Comparison of ENCODE assay signal across 34 cellular contexts in the genomic region with DNA sequence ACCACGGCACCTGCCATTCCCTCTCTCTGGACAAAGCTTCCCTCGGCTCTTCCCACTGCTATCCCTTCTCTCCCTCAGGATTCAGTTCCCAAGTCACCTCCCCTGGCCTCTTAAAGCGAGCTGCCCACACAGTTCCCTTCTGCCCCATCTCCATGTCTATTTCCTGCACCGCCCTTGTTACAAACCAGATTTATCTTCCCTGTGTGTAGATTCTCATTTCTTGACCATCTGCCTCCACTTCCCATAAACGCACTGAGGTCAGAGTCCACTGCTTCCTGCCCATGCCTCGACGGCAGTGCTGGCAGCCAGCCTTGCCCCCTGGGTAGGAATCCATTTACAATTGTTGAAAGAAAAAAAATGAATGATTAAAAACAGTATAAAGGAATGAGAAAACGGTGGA. TPM values are rescaled to one million over a fixed set of nuclear protein-coding genes. Genes with fewer than 3 reads are reported as not detected.
"Had no signal": no experiment of that assay in that cellular context is flagged by ENCODE, and none has a peak within 500 bp of the region (broad histone marks: within the 10 kb centered on the region; RNA-seq: fewer than 3 reads in every experiment).

No MANE protein-coding gene starts in this region.

- H3K36me3 Mint-ChIP-seq: activated CD4-positive, alpha-beta memory T cell treated with anti-CD3 and anti-CD28 coated beads for 36 hours; natural killer cell treated with Interleukin-12 subunit alpha and Interleukin-12 subunit beta and Interleukin-15 and Interleukin-18, amount 100 ng/mL, for 72 hours; stimulated activated naive B cell treated with anti-CD40 and anti-IgM and Interleukin-4, amounts not matched to agents 10 μg/mL and 1 μg/mL and 100 μg/mL, for 72 hours had no signal

- H3K27ac Mint-ChIP-seq: activated CD4-positive, alpha-beta memory T cell treated with anti-CD3 and anti-CD28 coated beads for 36 hours; activated T-cell treated with anti-CD3 and anti-CD28 coated beads, Interleukin-2, amount 50 U/mL, for 24 hours; stimulated activated naive B cell treated with anti-CD40 and anti-IgM and Interleukin-4, amounts not matched to agents 10 μg/mL and 1 μg/mL and 100 μg/mL, for 72 hours; T-helper 1 cell treated with Interleukin-12 subunit alpha and Interleukin-12 subunit beta and Interleukin-4 antibody, amounts not matched to agents 30 μg/mL and 1 μg/mL, for 36 hours had no signal

- ATAC-seq: activated CD4-positive, CD25-positive, alpha-beta regulatory T cell treated with anti-CD3 and anti-CD28 coated beads, Interleukin-2, amount 50 U/mL, for 24 hours; natural killer cell treated with Interleukin-12 subunit alpha and Interleukin-12 subunit beta and Interleukin-15 and Interleukin-18, amount 100 ng/mL, for 72 hours; pancreas; sciatic nerve; stimulated activated naive B cell treated with anti-CD40 and anti-IgM and Interleukin-4, amounts not matched to agents 10 μg/mL and 1 μg/mL and 100 μg/mL, for 72 hours had no signal

- H3K4me1 ChIP-seq: breast epithelium, esophagus squamous epithelium, left ventricle myocardium inferior, pancreas, prostate gland had no signal

- H3K27ac ChIP-seq: breast epithelium, esophagus squamous epithelium, left ventricle myocardium inferior, pancreas, prostate gland, skin epidermis, stomach, thyroid gland, upper lobe of left lung, WERI-Rb-1 had no signal

- H3K9me3 ChIP-seq: breast epithelium, esophagus squamous epithelium, left ventricle myocardium inferior, pancreas, prostate gland, stomach, thyroid gland, upper lobe of left lung had no signal

- DNase-seq: activated CD4-positive, alpha-beta memory T cell treated with anti-CD3 and anti-CD28 coated beads for 36 hours; activated CD4-positive, alpha-beta T cell treated with anti-CD3 and anti-CD28 coated beads for 48 hours; activated CD8-positive, alpha-beta memory T cell treated with anti-CD3 and anti-CD28 coated beads, Interleukin-2, amount 50 U/mL, for 48 hours; activated naive CD4-positive, alpha-beta T cell treated with Interleukin-2 at 50 U/mL for 16 hours; activated T-cell treated with anti-CD3 and anti-CD28 coated beads, Interleukin-2, amount 50 U/mL, for 24 hours; amygdala; central memory CD4-positive, alpha-beta T cell; effector CD4-positive, alpha-beta T cell; esophagus squamous epithelium; foreskin melanocyte; left ventricle myocardium inferior; mesendoderm; nucleus accumbens; pancreas; retina; stimulated activated CD4-positive, alpha-beta T cell treated with anti-CD3 and anti-CD28 coated beads, Interleukin-12 subunit alpha, Interleukin-12 subunit beta, amount 100 ng/mL, for 4 hours; stimulated activated CD4-positive, alpha-beta T cell treated with anti-CD3 and anti-CD28 coated beads, Interleukin-4, amount 100 ng/mL, for 24 hours; stimulated activated naive B cell treated with anti-CD40 and anti-IgM and Interleukin-4, amounts not matched to agents 10 μg/mL and 1 μg/mL and 100 μg/mL, for 72 hours; stomach; SW 1271; T1000; thyroid gland; upper lobe of left lung; WERI-Rb-1 had no signal

- H3K4me3 Mint-ChIP-seq: activated CD4-positive, alpha-beta memory T cell treated with anti-CD3 and anti-CD28 coated beads for 36 hours; activated T-cell treated with anti-CD3 and anti-CD28 coated beads, Interleukin-2, amount 50 U/mL, for 24 hours; natural killer cell treated with Interleukin-12 subunit alpha and Interleukin-12 subunit beta and Interleukin-15 and Interleukin-18, amount 100 ng/mL, for 72 hours; stimulated activated naive B cell treated with anti-CD40 and anti-IgM and Interleukin-4, amounts not matched to agents 10 μg/mL and 1 μg/mL and 100 μg/mL, for 72 hours; T-helper 1 cell treated with Interleukin-12 subunit alpha and Interleukin-12 subunit beta and Interleukin-4 antibody, amounts not matched to agents 30 μg/mL and 1 μg/mL, for 36 hours had no signal

- H3K36me3 ChIP-seq: breast epithelium, esophagus squamous epithelium, left ventricle myocardium inferior, pancreas, prostate gland, stomach, thyroid gland, upper lobe of left lung, WERI-Rb-1 had no signal

- H3K4me3 ChIP-seq: breast epithelium, esophagus squamous epithelium, left ventricle myocardium inferior, lung, pancreas, prostate gland, skin epidermis, stomach, thyroid gland, upper lobe of left lung had no signal

- H3K27me3 ChIP-seq: breast epithelium, pancreas, thyroid gland, upper lobe of left lung had no signal

- H3K9me3 Mint-ChIP-seq: activated CD4-positive, alpha-beta memory T cell treated with anti-CD3 and anti-CD28 coated beads for 36 hours; activated T-cell treated with anti-CD3 and anti-CD28 coated beads, Interleukin-2, amount 50 U/mL, for 24 hours; natural killer cell treated with Interleukin-12 subunit alpha and Interleukin-12 subunit beta and Interleukin-15 and Interleukin-18, amount 100 ng/mL, for 72 hours; stimulated activated naive B cell treated with anti-CD40 and anti-IgM and Interleukin-4, amounts not matched to agents 10 μg/mL and 1 μg/mL and 100 μg/mL, for 72 hours; T-helper 1 cell treated with Interleukin-12 subunit alpha and Interleukin-12 subunit beta and Interleukin-4 antibody, amounts not matched to agents 30 μg/mL and 1 μg/mL, for 36 hours had no signal

RNA-seq across cellular contexts. Expression of a gene that starts 13.1 kb away (rescaled TPM):
- total RNA-seq: glomerular endothelial cell, myocyte had no signal

RNA-seq across cellular contexts. Expression of a gene that starts 50.4 kb away (rescaled TPM):
- total RNA-seq: myocyte had no signal
